16 cellular contexts compared by ENCODE assay signal in the genomic region with DNA sequence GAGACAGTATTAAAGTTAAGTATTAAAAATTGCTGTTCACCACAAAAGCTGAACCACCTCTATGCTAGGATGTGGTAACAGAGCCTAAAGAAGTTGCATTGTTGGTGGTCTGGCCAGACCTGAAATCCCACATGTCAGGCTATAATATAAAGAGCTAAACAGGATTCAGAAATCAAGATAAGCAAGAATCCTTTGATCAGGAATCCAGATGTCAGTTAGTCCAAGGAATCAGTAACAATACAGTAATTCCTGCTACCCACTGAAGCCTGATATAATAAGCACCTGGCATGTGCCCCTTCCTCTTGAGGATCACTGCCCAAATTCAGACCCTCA. TPM values are rescaled to one million over a fixed set of nuclear protein-coding genes. Genes with fewer than 3 reads are reported as not detected.
DNase-seq lines count a peak whose midpoint lies in the region; ATAC-seq and TF ChIP-seq lines count a peak whose summit lies in the region.
"Had no signal": no experiment of that assay in that cellular context is flagged by ENCODE, and none has a peak within 500 bp of the region (broad histone marks: within the 10 kb centered on the region; RNA-seq: fewer than 3 reads in every experiment).

No MANE protein-coding gene starts in this region.

- H3K9me3 Mint-ChIP-seq in neural progenitor cell = no peaks in the 10 kb centered on the region
- no peaks in the 10 kb centered on the region for H3K9me3 Mint-ChIP-seq in T-helper 2 cell treated with Interferon-gamma antibody and Interleukin-4, amounts not matched to agents 5 μg/mL and 100 μg/mL, for 36 hours

- no peaks in the 10 kb centered on the region for H3K27me3 ChIP-seq in KMS-11 (ENCODE audit: insufficient read depth, low read depth)
- H3K27me3 ChIP-seq in neural progenitor cell = peaks cover 14% of the 10 kb centered on the region

- no peaks in the 10 kb centered on the region for H3F3A ChIP-seq in neural progenitor cell (ENCODE audit: low read depth)

- no peaks in the 10 kb centered on the region for H3K27me3 Mint-ChIP-seq in neural progenitor cell (ENCODE audit: insufficient read depth, low read depth)
- no peaks in the 10 kb centered on the region for H3K27me3 Mint-ChIP-seq in T-helper 2 cell treated with Interferon-gamma antibody and Interleukin-4, amounts not matched to agents 5 μg/mL and 100 μg/mL, for 36 hours (ENCODE audit: low read depth)
- H3K27me3 Mint-ChIP-seq: CD4-positive, CD25-positive, alpha-beta regulatory T cell had no signal

- H3K27ac ChIP-seq in KMS-11 (no peak overlapping the region), neural progenitor cell (no peak overlapping the region)

- H3K9ac ChIP-seq in KMS-11 (no peak overlapping the region), neural progenitor cell (no peak overlapping the region)

- H3K79me2 ChIP-seq in KMS-11 (ENCODE audit: insufficient read depth, low read depth) (no peaks in the 10 kb centered on the region; the same call in 1 of the 2 replicates), neural progenitor cell (ENCODE audit: low read depth) (peaks cover 40% of the 10 kb centered on the region)

- H4K20me1 ChIP-seq in KMS-11 (ENCODE audit: insufficient read depth) (no peaks in the 10 kb centered on the region), neural progenitor cell (ENCODE audit: low read depth) (peaks cover 41% of the 10 kb centered on the region)

- no peak overlapping the region for H3K4me3 ChIP-seq in KMS-11 (IDR thresholded peaks at IDR 0.05; ENCODE audit: insufficient read depth, low read depth, low read length)
- H3K4me3 ChIP-seq in neural progenitor cell = no peak overlapping the region
- H3K4me3 ChIP-seq: K562 had no signal

- no peak overlapping the region for H3K4me3 Mint-ChIP-seq in neural progenitor cell
- H3K4me3 Mint-ChIP-seq in T-helper 2 cell treated with Interferon-gamma antibody and Interleukin-4, amounts not matched to agents 5 μg/mL and 100 μg/mL, for 36 hours = no peak overlapping the region
- H3K4me3 Mint-ChIP-seq: CD4-positive, CD25-positive, alpha-beta regulatory T cell had no signal

- no peak overlapping the region for H3K27ac Mint-ChIP-seq in neural progenitor cell
- H3K27ac Mint-ChIP-seq in T-helper 2 cell treated with Interferon-gamma antibody and Interleukin-4, amounts not matched to agents 5 μg/mL and 100 μg/mL, for 36 hours = no peak overlapping the region
- H3K27ac Mint-ChIP-seq: CD4-positive, CD25-positive, alpha-beta regulatory T cell had no signal

- H3K4me2 ChIP-seq in KMS-11 (peak overlapping the region; percentile 4), neural progenitor cell (no peak overlapping the region)

- ATAC-seq in GM18907 (IDR thresholded peaks at IDR 0.05; ENCODE audit: unreplicated experiment) = peak; percentile 67
- no peak for ATAC-seq in GM18868 (IDR thresholded peaks at IDR 0.05; ENCODE audit: unreplicated experiment)
- ATAC-seq: K562 had no signal

- H3K36me3 Mint-ChIP-seq in neural progenitor cell = no peaks in the 10 kb centered on the region
- H3K36me3 Mint-ChIP-seq in T-helper 2 cell treated with Interferon-gamma antibody and Interleukin-4, amounts not matched to agents 5 μg/mL and 100 μg/mL, for 36 hours (ENCODE audit: low read depth) = no peaks in the 10 kb centered on the region
- H3K36me3 Mint-ChIP-seq: CD4-positive, CD25-positive, alpha-beta regulatory T cell had no signal

- peak; percentile 19 for DNase-seq in amniotic epithelial cell (ENCODE audit: low read depth)
- DNase-seq in neural progenitor cell (ENCODE audit: low spot score) = peak; percentile 16
- DNase-seq in GM13977 (ENCODE audit: low spot score) = no peak
- no peak for DNase-seq in T-helper 2 cell treated with Interferon-gamma antibody and Interleukin-4, amounts not matched to agents 5 μg/mL and 100 μg/mL, for 36 hours (ENCODE audit: low spot score)
- DNase-seq: Caco-2; CD4-positive, CD25-positive, alpha-beta regulatory T cell; NCI-H1417 treated with DMSO at 0.1 percent for 48 hours; NCI-H1930; NCI-H2171; NCI-H446; NCI-H748 treated with DMSO at 0.1 percent for 48 hours; SHP77 had no signal

- H3K36me3 ChIP-seq in KMS-11 (ENCODE audit: insufficient read depth) = no peaks in the 10 kb centered on the region
- H3K36me3 ChIP-seq in neural progenitor cell = no peaks in the 10 kb centered on the region

- H3K9me3 ChIP-seq in neural progenitor cell (ENCODE audit: low read depth) = no peaks in the 10 kb centered on the region
- H3K9me3 ChIP-seq: Caco-2 had no signal

- peaks cover 17% of the 10 kb centered on the region for H3K4me1 Mint-ChIP-seq in neural progenitor cell
- H3K4me1 Mint-ChIP-seq in T-helper 2 cell treated with Interferon-gamma antibody and Interleukin-4, amounts not matched to agents 5 μg/mL and 100 μg/mL, for 36 hours (ENCODE audit: low read depth) = peaks cover 2% of the 10 kb centered on the region

- peaks cover 25% of the 10 kb centered on the region for H3K4me1 ChIP-seq in KMS-11 (ENCODE audit: low read depth, poor library complexity, severe bottlenecking)
- peaks cover 37% of the 10 kb centered on the region for H3K4me1 ChIP-seq in neural progenitor cell

- in situ Hi-C loops in GM13977 (cut with MboI; ENCODE audit: low pct_unique_long_range_greater_than_20kb, low sequenced_read_pairs, unreplicated experiment) = no loop called here

- no peak overlapping the region for H2AFZ ChIP-seq in KMS-11 (ENCODE audit: low read depth)
- no peak overlapping the region for H2AFZ ChIP-seq in neural progenitor cell (replicated peaks)

- TF ChIP-seq CTCF in KMS-11 (conservative IDR thresholded peaks at IDR 0.05; ENCODE audit: low read depth, low read length) = no peak
- no peak for TF ChIP-seq CTCF in neural progenitor cell (IDR thresholded peaks at IDR 0.05)
- no peak for TF ChIP-seq CTCF in GM13977 (IDR thresholded peaks at IDR 0.05; ENCODE audit: extremely low read depth, insufficient read depth, missing control alignments)

RNA-seq across cellular contexts. Expression of a gene that starts 48.9 kb away (rescaled TPM):
- total RNA-seq in neural progenitor cell (ENCODE audit: low replicate concordance) = 31.9 and 55.5 TPM in 2 replicates

RNA-seq across cellular contexts. Expression of a gene that starts 49.2 kb away (rescaled TPM):
- total RNA-seq in neural progenitor cell (ENCODE audit: low replicate concordance) = 9.6 and 11.4 TPM in 2 replicates

Comparison
In these comparisons a context has a peak if more than half of its experiments do, and no peak if none do; other contexts are left out.
1. DNase-seq: peak in amniotic epithelial cell (single experiment) and neural progenitor cell (single experiment); none in GM13977 (single experiment) and T-helper 2 cell treated with Interferon-gamma antibody and Interleukin-4, amounts not matched to agents 5 μg/mL and 100 μg/mL, for 36 hours (single experiment).